ENCODE assay signal across 8 cellular contexts in the genomic region with DNA sequence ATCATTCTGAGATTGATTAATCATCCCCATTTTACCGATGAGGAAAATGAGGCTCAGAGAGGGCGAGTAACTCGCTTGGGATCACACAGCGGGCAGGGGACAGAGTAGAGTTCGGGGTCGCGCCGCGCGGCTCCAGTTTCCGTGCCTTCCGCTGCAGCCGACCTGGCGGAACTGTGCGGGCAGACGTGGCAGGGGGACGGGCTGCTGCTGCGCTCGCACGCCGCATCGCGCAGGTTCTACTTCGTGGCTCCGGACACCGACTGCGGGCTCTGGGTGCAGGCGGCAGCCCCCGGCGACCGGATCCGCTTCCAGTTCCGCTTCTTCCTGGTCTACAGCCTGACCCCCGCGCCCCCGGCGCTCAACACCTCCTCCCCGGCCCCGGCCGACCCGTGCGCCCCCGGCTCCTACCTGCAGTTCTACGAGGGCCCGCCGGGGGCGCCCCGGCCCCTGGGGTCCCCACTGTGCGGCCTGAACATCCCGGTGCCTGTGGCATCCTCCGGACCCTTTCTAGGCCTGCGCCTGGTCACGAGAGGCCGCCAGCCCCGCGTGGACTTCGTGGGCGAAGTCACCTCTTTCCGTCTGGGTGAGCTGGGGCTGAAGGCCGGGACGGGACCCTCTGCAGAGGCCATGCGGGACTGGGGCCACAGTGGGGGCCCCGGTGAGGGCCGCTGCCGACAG.
DNase-seq lines count a peak whose midpoint lies in the region; ATAC-seq and TF ChIP-seq lines count a peak whose summit lies in the region.

No MANE protein-coding gene starts in this region.

- TF ChIP-seq CTCF in foreskin fibroblast (IDR thresholded peaks at IDR 0.05; ENCODE audit: low read depth, low read length): peak; percentile 51
- peak; percentile 31 for TF ChIP-seq CTCF in parathyroid adenoma (IDR thresholded peaks at IDR 0.05)

- ATAC-seq in HG02623 (IDR thresholded peaks at IDR 0.05; ENCODE audit: unreplicated experiment) (no peak), GM19035 (IDR thresholded peaks at IDR 0.05; ENCODE audit: unreplicated experiment) (no peak)

- peak overlapping the region; percentile 60 for H2AFZ ChIP-seq in parathyroid adenoma

- H3K4me1 ChIP-seq in parathyroid adenoma: no peaks in the 10 kb centered on the region

- H3K4me3 ChIP-seq in foreskin fibroblast (ENCODE audit: low read depth in 1 of 2, low read length in 2 of 2) (peak overlapping the region; percentile 35 to 49), parathyroid adenoma (ENCODE audit: low read depth, low read length) (peak overlapping the region; percentile 11)

- no peak overlapping the region for H3K9ac ChIP-seq in parathyroid adenoma

- no peaks in the 10 kb centered on the region for H3K79me2 ChIP-seq in parathyroid adenoma

- H3K36me3 ChIP-seq in parathyroid adenoma (ENCODE audit: control insufficient read depth, insufficient read depth, low read length): no peaks in the 10 kb centered on the region

- H3K27ac ChIP-seq in parathyroid adenoma: no peak overlapping the region

- H3K9me3 ChIP-seq in parathyroid adenoma (ENCODE audit: control insufficient read depth, low read length): no peaks in the 10 kb centered on the region

- peak; percentile 31 for DNase-seq in activated gamma-delta T cell treated with Interleukin-2 at 50 U/mL for 16 hours
- DNase-seq in activated gamma-delta T cell (lab: John Stamatoyannopoulos, UW): no peak
- DNase-seq in activated CD8-positive, alpha-beta memory T cell treated with anti-CD3 and anti-CD28 coated beads, Interleukin-2, amount 50 U/mL, for 4 hours: peak; percentile 32
- DNase-seq in foreskin fibroblast: peak in 1 of 2 donors; percentile 36
- no peak for DNase-seq in NCI-H345 (lab: John Stamatoyannopoulos, UW)

- peak overlapping the region; percentile 31 for H3K4me2 ChIP-seq in parathyroid adenoma (ENCODE audit: low read length)

- H3K27me3 ChIP-seq in parathyroid adenoma (ENCODE audit: control insufficient read depth, insufficient read depth, low read length): no peaks in the 10 kb centered on the region

Comparison
In these comparisons a context has a peak if more than half of its experiments do, and no peak if none do; other contexts are left out.
1. DNase-seq: peak in activated gamma-delta T cell treated with Interleukin-2 at 50 U/mL for 16 hours (single experiment) and activated CD8-positive, alpha-beta memory T cell treated with anti-CD3 and anti-CD28 coated beads, Interleukin-2, amount 50 U/mL, for 4 hours (single experiment); none in activated gamma-delta T cell (single experiment) and NCI-H345 (single experiment).